Comparison of ENCODE assay signal across 11 cellular contexts in genomic region chr13:113840541-113841354, GRCh38. TPM values are rescaled to one million over a fixed set of nuclear protein-coding genes. Genes with fewer than 3 reads are reported as not detected.
DNase-seq lines count a peak whose midpoint lies in the region; ATAC-seq and TF ChIP-seq lines count a peak whose summit lies in the region.
"Had no signal": no experiment of that assay in that cellular context is flagged by ENCODE, and none has a peak within 500 bp of the region (broad histone marks: within the 10 kb centered on the region; RNA-seq: fewer than 3 reads in every experiment).

No MANE protein-coding gene starts in this region.

- peak overlapping the region; percentile 58 for H3K27ac ChIP-seq in colonic mucosa

- H3K27me3 Mint-ChIP-seq in stimulated activated naive B cell treated with anti-CD40 and anti-IgM and Interleukin-4, amounts not matched to agents 10 μg/mL and 1 μg/mL and 100 μg/mL, for 72 hours = peaks cover 0 to 22% of the 10 kb centered on the region in 2 donors

- ATAC-seq in stimulated activated naive B cell treated with anti-CD40 and anti-IgM and Interleukin-4, amounts not matched to agents 10 μg/mL and 1 μg/mL and 100 μg/mL, for 72 hours (replicated peaks) = peak in 1 of 2 donors; percentile 12
- ATAC-seq in HG03280 (IDR thresholded peaks at IDR 0.05; ENCODE audit: unreplicated experiment) = no peak
- ATAC-seq: stimulated activated naive CD8-positive, alpha-beta T cell treated with anti-CD3 and anti-CD28 coated beads, Interleukin-15, Interleukin-2, amounts not matched to agents 100 U/mL and 50 U/mL, for 24 hours had no signal

- H3K27ac Mint-ChIP-seq in stimulated activated naive B cell treated with anti-CD40 and anti-IgM and Interleukin-4, amounts not matched to agents 10 μg/mL and 1 μg/mL and 100 μg/mL, for 72 hours = peak overlapping the region; percentile 53

- H3K4me1 Mint-ChIP-seq in stimulated activated naive B cell treated with anti-CD40 and anti-IgM and Interleukin-4, amounts not matched to agents 10 μg/mL and 1 μg/mL and 100 μg/mL, for 72 hours = peaks cover 23 to 27% of the 10 kb centered on the region in 2 donors

- H3K4me1 ChIP-seq in colonic mucosa = peaks cover 22% of the 10 kb centered on the region

- peaks cover 39 to 62% of the 10 kb centered on the region in 2 donors for H3K36me3 Mint-ChIP-seq in stimulated activated naive B cell treated with anti-CD40 and anti-IgM and Interleukin-4, amounts not matched to agents 10 μg/mL and 1 μg/mL and 100 μg/mL, for 72 hours

- no peaks in the 10 kb centered on the region for H3K36me3 ChIP-seq in colonic mucosa

- no peaks in the 10 kb centered on the region for H3K9me3 Mint-ChIP-seq in stimulated activated naive B cell treated with anti-CD40 and anti-IgM and Interleukin-4, amounts not matched to agents 10 μg/mL and 1 μg/mL and 100 μg/mL, for 72 hours

- peak overlapping the region in 1 of 2 donors; percentile 83 for H3K9ac ChIP-seq in colonic mucosa (ENCODE audit: low read depth in 2 of 2, low read length in 2 of 2)

- no peak overlapping the region for H3K4me3 ChIP-seq in colonic mucosa

- H3K4me3 Mint-ChIP-seq in stimulated activated naive B cell treated with anti-CD40 and anti-IgM and Interleukin-4, amounts not matched to agents 10 μg/mL and 1 μg/mL and 100 μg/mL, for 72 hours = no peak overlapping the region

- no peak for TF ChIP-seq RAD21 in Ishikawa (IDR thresholded peaks at IDR 0.05; ENCODE audit: low read depth)

- no peak for TF ChIP-seq CTCF in colonic mucosa (IDR thresholded peaks at IDR 0.05)

- TF ChIP-seq EP300 in Ishikawa (IDR thresholded peaks at IDR 0.05; ENCODE audit: borderline replicate concordance) = no peak; the same call in 1 of the 2 replicates

- H3K9me3 ChIP-seq in colonic mucosa = no peaks in the 10 kb centered on the region

- no peaks in the 10 kb centered on the region for H3K27me3 ChIP-seq in colonic mucosa

- DNase-seq in colonic mucosa (no peak), medulla oblongata (ENCODE audit: extremely low spot score) (peak; percentile 89), GDM1 (lab: John Stamatoyannopoulos, UW) (no peak), cerebellar cortex (ENCODE audit: low spot score) (no peak)
- DNase-seq in stimulated activated naive B cell treated with anti-CD40 and anti-IgM and Interleukin-4, amounts not matched to agents 10 μg/mL and 1 μg/mL and 100 μg/mL, for 72 hours = no peak
- no peak for DNase-seq in effector CD8-positive, alpha-beta T cell (lab: John Stamatoyannopoulos, UW)
- DNase-seq: activated effector memory CD4-positive, alpha-beta T cell treated with anti-CD3 and anti-CD28 coated beads, Interleukin-2, amount 50 U/mL, for 16 hours; Calu3; stimulated activated naive CD8-positive, alpha-beta T cell treated with anti-CD3 and anti-CD28 coated beads, Interleukin-15, Interleukin-2, amounts not matched to agents 100 U/mL and 50 U/mL, for 24 hours had no signal

- intact Hi-C loops in colonic mucosa (cut with DNase I) = no loop called here

TF ChIP-seq in Ishikawa, 13 proteins besides CTCF, POLR2A, EP300 and RAD21:
- TF ChIP-seq MAX (IDR thresholded peaks at IDR 0.05) = 0 out of 2 replicates have a peak, but pooled peaks have one; percentile 9
- no peak for TF ChIP-seq TAF1 (IDR thresholded peaks at IDR 0.05; ENCODE audit: low read depth)
- TF ChIP-seq CREB1 (IDR thresholded peaks at IDR 0.05; ENCODE audit: low read depth) = no peak
- no peak for TF ChIP-seq FOXM1 (IDR thresholded peaks at IDR 0.05; ENCODE audit: borderline replicate concordance, low read depth)
- 0 out of 2 replicates have a peak, but pooled peaks have one; percentile 25 for TF ChIP-seq TCF12 (IDR thresholded peaks at IDR 0.05; ENCODE audit: low read depth)
- no peak for TF ChIP-seq EGR1 (IDR thresholded peaks at IDR 0.05)
- TF ChIP-seq USF1 (IDR thresholded peaks at IDR 0.05) = no peak
- TF ChIP-seq CEBPB (IDR thresholded peaks at IDR 0.05) = peak; percentile 91
- 0 out of 2 replicates have a peak, but pooled peaks have one; percentile 25 for TF ChIP-seq YY1 (IDR thresholded peaks at IDR 0.05; ENCODE audit: low read depth)
- TF ChIP-seq TEAD4 (IDR thresholded peaks at IDR 0.05) = no peak
- TF ChIP-seq NFIC (IDR thresholded peaks at IDR 0.05) = peak; percentile 59
- TF ChIP-seq REST (IDR thresholded peaks at IDR 0.05; ENCODE audit: low read depth) = no peak
- TF ChIP-seq ZBTB7A (IDR thresholded peaks at IDR 0.05; ENCODE audit: low read depth) = no peak

RNA-seq across cellular contexts. Expression of gene GAS6, which starts 23.1 kb away (rescaled TPM):
- total RNA-seq in colonic mucosa = 100 to 1,000 TPM; 118 to 121 TPM
